20 cellular contexts compared by ENCODE assay signal in genomic region chr11:128924109-128924508, GRCh38. TPM values are rescaled to one million over a fixed set of nuclear protein-coding genes. Genes with fewer than 3 reads are reported as not detected.
DNase-seq lines count a peak whose midpoint lies in the region; FAIRE-seq and TF ChIP-seq lines count a peak whose summit lies in the region.
"Had no signal": no experiment of that assay in that cellular context is flagged by ENCODE, and none has a peak within 500 bp of the region (broad histone marks: within the 10 kb centered on the region; RNA-seq: fewer than 3 reads in every experiment).

No MANE protein-coding gene starts in this region.

- no peak for TF ChIP-seq RAD21 in Ishikawa (IDR thresholded peaks at IDR 0.05; ENCODE audit: low read depth)

- no peaks in the 10 kb centered on the region for H3K36me3 Mint-ChIP-seq in nephron (ENCODE audit: low read depth)
- H3K36me3 Mint-ChIP-seq: CD14-positive monocyte; CD4-positive, alpha-beta memory T cell had no signal

- no peak overlapping the region for H3K4me3 ChIP-seq in spleen
- H3K4me3 ChIP-seq: A549, BLaER1, GM23338 had no signal

- H3K27ac ChIP-seq in spleen = no peak overlapping the region
- H3K27ac ChIP-seq: 22Rv1, A549, BLaER1, HL-60 had no signal

- 73 to 83% (median 79%) methylated on average over 7 of the region's 7 CpGs for WGBS in spleen, 5 donors

- H3K4me1 Mint-ChIP-seq in nephron = peaks cover 46% of the 10 kb centered on the region

- peak overlapping the region; percentile 15 to 85 (median 63) for H3K27ac Mint-ChIP-seq in nephron
- H3K27ac Mint-ChIP-seq: CD4-positive, alpha-beta memory T cell; GM23338 had no signal

- H3K9me3 Mint-ChIP-seq in nephron = no peaks in the 10 kb centered on the region
- H3K9me3 Mint-ChIP-seq: CD14-positive monocyte, GM23338 had no signal

- peak; percentile 68 for TF ChIP-seq EP300 in Ishikawa (IDR thresholded peaks at IDR 0.05; ENCODE audit: borderline replicate concordance)

- no peaks in the 10 kb centered on the region for H3K36me3 ChIP-seq in spleen
- H3K36me3 ChIP-seq: BLaER1 had no signal

- H3K27me3 ChIP-seq in spleen (replicated peaks in 1 of 7) = no peaks in the 10 kb centered on the region
- H3K27me3 ChIP-seq: BLaER1 had no signal

- no peak for FAIRE-seq in RCC 7860 (lab: Jason Lieb, UNC)
- FAIRE-seq: A549, G401.6, GM12891, H54 had no signal

- intact Hi-C loops in spleen (cut with DNase I; ENCODE audit: low total_unique reads) = no loop called here

- H3K27me3 Mint-ChIP-seq in nephron (ENCODE audit: low read depth) = peaks cover 11% of the 10 kb centered on the region

- no peak for TF ChIP-seq CTCF in nephron (IDR thresholded peaks at IDR 0.05; ENCODE audit: unreplicated experiment in 3 of 3)
- TF ChIP-seq CTCF in spleen (IDR thresholded peaks at IDR 0.05 in 8 of 11, conservative IDR thresholded peaks at IDR 0.05 in 3 of 11) = no peak

- no peaks in the 10 kb centered on the region for H3K9me3 ChIP-seq in spleen
- H3K9me3 ChIP-seq: A549, BLaER1 had no signal

- TF ChIP-seq POLR2A in spleen (IDR thresholded peaks at IDR 0.05) = no peak

- H3K4me3 Mint-ChIP-seq in nephron = no peak overlapping the region
- H3K4me3 Mint-ChIP-seq: CD14-positive monocyte; CD4-positive, alpha-beta memory T cell; GM23338 had no signal

- DNase-seq in DMS 273 (lab: John Stamatoyannopoulos, UW; ENCODE audit: unreplicated experiment) (peak; percentile 15), DMS 273 treated with DMSO at 0.1 percent for 48 hours (lab: John Stamatoyannopoulos, UW) (no peak), spleen (peak; percentile 31), RCC 7860 (ENCODE audit: low spot score) (no peak), DMS114 treated with DMSO at 0.1 percent for 48 hours (lab: John Stamatoyannopoulos, UW; ENCODE audit: unreplicated experiment) (no peak)
- DNase-seq: AML-193; CD4-positive, alpha-beta memory T cell; HCEC 1CT had no signal

- H3K4me1 ChIP-seq in spleen = peaks cover 0 to 23% (median 3%) of the 10 kb centered on the region in 6 donors
- H3K4me1 ChIP-seq: A549 had no signal

TF ChIP-seq in Ishikawa, 13 proteins besides CTCF, POLR2A, EP300 and RAD21:
- TF ChIP-seq, protein P1, sequence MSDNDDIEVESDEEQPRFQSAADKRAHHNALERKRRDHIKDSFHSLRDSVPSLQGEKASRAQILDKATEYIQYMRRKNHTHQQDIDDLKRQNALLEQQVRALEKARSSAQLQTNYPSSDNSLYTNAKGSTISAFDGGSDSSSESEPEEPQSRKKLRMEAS (IDR thresholded peaks at IDR 0.05) = peak; percentile 37; the same call in 1 of the 2 replicates
- TF ChIP-seq TEAD4 (IDR thresholded peaks at IDR 0.05) = peak; percentile 41
- no peak for TF ChIP-seq NFIC (IDR thresholded peaks at IDR 0.05)

RNA-seq across cellular contexts. Expression of gene TP53AIP1, which starts 18.6 kb away (rescaled TPM):
- under 1 TPM in 2 of 7 donors, not detected in 5; 0.11 to 0.14 TPM for total RNA-seq in spleen
- polyA plus RNA-seq in spleen = under 1 TPM in 2 of 3 donors, not detected in 1; 0.03 to 0.13 TPM
- total RNA-seq: CD4-positive, alpha-beta memory T cell; HT1080 had no signal
- polyA plus RNA-seq: CD14-positive monocyte; CD4-positive, alpha-beta memory T cell; GM23338 had no signal

RNA-seq across cellular contexts. Expression of gene KCNJ5, which starts 33.0 kb away (rescaled TPM):
- total RNA-seq in spleen = 10 to 100 TPM in 6 of 7 donors, 1 to 10 TPM in 1; 4.8 to 45.4 (median 17.4) TPM
- polyA plus RNA-seq in spleen = 1 to 10 TPM in 1 of 3 donors, under 1 TPM in 2; 0.42 to 4.5 (median 0.74) TPM
- total RNA-seq: GM23338, HT1080 had no signal
- polyA plus RNA-seq: CD14-positive monocyte; CD4-positive, alpha-beta memory T cell; GM23338 had no signal

RNA-seq across cellular contexts. Expression of gene KCNJ1, which starts 57.0 kb away (rescaled TPM):
- total RNA-seq in spleen = not detected
- under 1 TPM; 0.02 to 0.09 (median 0.03) TPM for polyA plus RNA-seq in spleen
- total RNA-seq: GM23338, HT1080 had no signal

Comparison
In these comparisons a context has a peak if more than half of its experiments do, and no peak if none do; other contexts are left out.
1. DNase-seq: peak in DMS 273 (single experiment) and spleen (single experiment); none in DMS 273 treated with DMSO at 0.1 percent for 48 hours (single experiment), RCC 7860 (single experiment) and DMS114 treated with DMSO at 0.1 percent for 48 hours (single experiment).